9 cellular contexts compared by ENCODE assay signal in the genomic region with DNA sequence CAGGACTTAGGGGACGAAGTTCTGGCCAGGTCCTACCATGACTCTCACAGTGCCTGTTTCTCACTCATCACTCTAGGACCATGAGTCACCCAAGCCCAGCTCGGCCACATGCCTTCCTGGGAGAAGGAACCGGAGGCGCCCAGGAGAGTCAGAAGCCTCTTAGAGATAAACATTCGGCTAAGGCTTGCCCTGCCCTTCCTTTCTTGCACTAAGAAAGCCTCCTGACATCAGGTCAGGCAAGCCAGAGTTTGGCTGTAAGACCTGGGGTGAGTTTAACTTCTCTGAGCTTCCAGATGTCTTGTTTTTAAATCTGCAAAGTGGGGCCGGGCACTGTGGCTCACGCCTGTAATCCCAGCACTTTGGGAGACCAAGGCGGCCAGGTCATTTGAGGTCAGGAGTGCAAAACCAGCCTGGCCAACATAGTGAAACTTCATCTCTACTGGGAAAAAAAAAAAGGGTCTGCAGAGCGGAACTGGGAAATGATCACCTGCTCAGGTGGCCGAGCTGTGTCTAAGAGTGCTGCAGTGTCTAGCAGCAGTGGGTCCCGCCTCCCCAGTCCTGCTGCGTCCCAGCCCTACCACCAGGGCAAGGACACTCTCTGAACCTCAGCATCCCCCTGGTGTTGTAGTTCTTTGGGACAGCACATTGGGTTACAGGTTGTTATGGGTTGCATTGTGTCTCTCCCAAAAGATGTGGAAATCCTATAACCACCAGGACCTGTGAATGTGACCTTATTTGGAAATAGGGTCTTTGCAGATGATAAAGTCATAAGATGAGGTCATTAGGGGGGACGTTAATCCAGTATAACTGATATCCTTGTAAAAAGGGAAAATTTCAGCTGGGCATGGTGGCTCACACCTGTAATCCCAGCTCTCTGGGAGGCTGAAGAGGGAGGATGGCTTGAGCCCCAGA. TPM values are rescaled to one million over a fixed set of nuclear protein-coding genes. Genes with fewer than 3 reads are reported as not detected.
DNase-seq lines count a peak whose midpoint lies in the region; ATAC-seq and TF ChIP-seq lines count a peak whose summit lies in the region.
"Had no signal": no experiment of that assay in that cellular context is flagged by ENCODE, and none has a peak within 500 bp of the region (broad histone marks: within the 10 kb centered on the region; RNA-seq: fewer than 3 reads in every experiment).

No MANE protein-coding gene starts in this region.

- TF ChIP-seq CTCF in OCI-LY7 (conservative IDR thresholded peaks at IDR 0.05; ENCODE audit: low read length) (peak; percentile 37; the same call in 1 of the 2 replicates), endothelial cell (IDR thresholded peaks at IDR 0.05; ENCODE audit: unreplicated experiment) (no peak), GM20000 (IDR thresholded peaks at IDR 0.05; ENCODE audit: extremely low read depth, missing control alignments) (no peak)

- H4K12ac ChIP-seq in trophoblast cell (ENCODE audit: low read depth, low read length): no peak overlapping the region

- no peak overlapping the region for H3K4me3 ChIP-seq in OCI-LY7 (ENCODE audit: low read depth, low read length, poor library complexity, severe bottlenecking)
- no peak overlapping the region for H3K4me3 ChIP-seq in trophoblast cell (ENCODE audit: low read depth, low read length)

- H2BK120ac ChIP-seq in trophoblast cell (ENCODE audit: insufficient read depth, low read length, poor library complexity): no peak overlapping the region

- no peaks in the 10 kb centered on the region for H3K9me3 ChIP-seq in OCI-LY7 (ENCODE audit: low read length)
- peaks cover 7% of the 10 kb centered on the region for H3K9me3 ChIP-seq in trophoblast cell (ENCODE audit: insufficient read depth, low read depth, low read length)

- no peak for ATAC-seq in GM19395 (IDR thresholded peaks at IDR 0.05; ENCODE audit: unreplicated experiment)
- ATAC-seq: stimulated activated effector memory CD8-positive, alpha-beta T cell treated with anti-CD3 and anti-CD28 coated beads, Interleukin-12 subunit alpha, Interleukin-12 subunit beta, amount 100 ng/mL, for 72 hours had no signal

- intact Hi-C loops in OCI-LY7 (cut with micrococcal nuclease; ENCODE audit: unreplicated experiment): loop anchor here (5.0 kb wide), 1 partner anchor 672 kb away; no protein-coding TSS in a partner anchor

- H4K20me1 ChIP-seq in OCI-LY7 (ENCODE audit: insufficient read depth, low read length): 0 out of 2 replicates have a peak, but pooled peaks cover 4% of the 10 kb centered on the region

- H3K27ac ChIP-seq in OCI-LY7 (ENCODE audit: low read depth, low read length, poor library complexity, severe bottlenecking) (no peak overlapping the region), trophoblast cell (ENCODE audit: low read depth, low read length) (no peak overlapping the region), caudate nucleus (ENCODE audit: low read depth, low read length) (no peak overlapping the region)

- H3K4me2 ChIP-seq in OCI-LY7 (ENCODE audit: low read length): no peak overlapping the region
- no peak overlapping the region for H3K4me2 ChIP-seq in trophoblast cell (ENCODE audit: low read length)

- H2BK5ac ChIP-seq in trophoblast cell (ENCODE audit: low read depth, low read length, poor library complexity): no peak overlapping the region

- no CpG with 5 or more reads among the region's 13 CpGs for WGBS in trophoblast cell (ENCODE audit: extremely low coverage, insufficient coverage, insufficient read length)

- peaks cover 9% of the 10 kb centered on the region for H3K27me3 Mint-ChIP-seq in endothelial cell (ENCODE audit: unreplicated experiment)

- H3K79me1 ChIP-seq in trophoblast cell (ENCODE audit: low read length): peaks cover 11% of the 10 kb centered on the region

- H3K27ac Mint-ChIP-seq in endothelial cell (ENCODE audit: unreplicated experiment): no peak overlapping the region
- H3K27ac Mint-ChIP-seq: stimulated activated effector memory CD8-positive, alpha-beta T cell treated with anti-CD3 and anti-CD28 coated beads, Interleukin-12 subunit alpha, Interleukin-12 subunit beta, amount 100 ng/mL, for 72 hours had no signal

- no peaks in the 10 kb centered on the region for H3K27me3 ChIP-seq in trophoblast cell (ENCODE audit: insufficient read depth, low read length)

- no peak overlapping the region for H3K4ac ChIP-seq in trophoblast cell (ENCODE audit: low read depth, low read length)

- H3K79me2 ChIP-seq in OCI-LY7 (ENCODE audit: insufficient read depth, low read depth, low read length): peaks cover 30% of the 10 kb centered on the region
- peaks cover 13% of the 10 kb centered on the region for H3K79me2 ChIP-seq in trophoblast cell (ENCODE audit: control insufficient read depth, insufficient read depth, low read length, poor library complexity)

- H3K9me3 Mint-ChIP-seq in endothelial cell (ENCODE audit: unreplicated experiment): no peaks in the 10 kb centered on the region
- H3K9me3 Mint-ChIP-seq: stimulated activated effector memory CD8-positive, alpha-beta T cell treated with anti-CD3 and anti-CD28 coated beads, Interleukin-12 subunit alpha, Interleukin-12 subunit beta, amount 100 ng/mL, for 72 hours had no signal

- H2AK5ac ChIP-seq in trophoblast cell (ENCODE audit: low read length): no peak overlapping the region

- no peak overlapping the region for H3K14ac ChIP-seq in trophoblast cell (ENCODE audit: low read length)

- H3K36me3 ChIP-seq in OCI-LY7 (ENCODE audit: insufficient read depth, low read length) (peaks cover 10% of the 10 kb centered on the region), trophoblast cell (ENCODE audit: control insufficient read depth in 1 of 2, insufficient read depth in 2 of 2, low read length in 2 of 2) (peaks cover 4 to 5% of the 10 kb centered on the region in 2 experiments)

- H2AFZ ChIP-seq in OCI-LY7 (ENCODE audit: low read length) (0 out of 2 replicates have a peak overlapping the region, but pooled peaks have one; percentile 15), trophoblast cell (ENCODE audit: insufficient read depth, low read length, poor library complexity) (no peak overlapping the region)

- POLR2A ChIA-PET in OCI-LY7 (lab: Charles Lee): no interaction called here

- H3K36me3 Mint-ChIP-seq in endothelial cell (ENCODE audit: low read depth, unreplicated experiment): no peaks in the 10 kb centered on the region

- H3K9ac ChIP-seq in trophoblast cell (ENCODE audit: low read length): no peak overlapping the region

- DNase-seq in NCI-H82 (lab: John Stamatoyannopoulos, UW): peak; percentile 8
- no peak for DNase-seq in NCI-H82 treated with DMSO at 0.1 percent for 48 hours (lab: John Stamatoyannopoulos, UW; ENCODE audit: unreplicated experiment)
- peak; percentile 37 for DNase-seq in OCI-LY7 (ENCODE audit: low spot score)
- DNase-seq in endothelial cell (ENCODE audit: low spot score): no peak
- peak; percentile 88 to 92 for DNase-seq in trophoblast cell
- no peak for DNase-seq in GM20000 (ENCODE audit: low spot score)
- DNase-seq in caudate nucleus (lab: John Stamatoyannopoulos, UW): no peak

- no peak overlapping the region for H3K23ac ChIP-seq in trophoblast cell (ENCODE audit: low read length)

- H3K4me1 ChIP-seq in OCI-LY7 (ENCODE audit: insufficient read depth, low read length, poor library complexity, severe bottlenecking): peaks cover 14% of the 10 kb centered on the region
- H3K4me1 ChIP-seq in trophoblast cell (ENCODE audit: control insufficient read depth in 1 of 2, insufficient read depth in 2 of 2, low read length in 2 of 2): peaks cover 9 to 17% of the 10 kb centered on the region in 2 experiments

- CTCF ChIA-PET in OCI-LY7 (lab: Charles Lee; ENCODE audit: unreplicated experiment): no interaction called here

- H4K91ac ChIP-seq in trophoblast cell (ENCODE audit: low read depth, low read length): no peak overlapping the region

- no peak overlapping the region for H3K18ac ChIP-seq in trophoblast cell (ENCODE audit: low read length)

- no peak overlapping the region for H2BK12ac ChIP-seq in trophoblast cell (ENCODE audit: low read length)

- BruUV-seq in OCI-LY7 (replicated peaks; lab: Mats Ljungman, UMichigan): no TSS peak

- H3K4me3 Mint-ChIP-seq in endothelial cell (ENCODE audit: unreplicated experiment): peak overlapping the region; percentile 59

- no peak overlapping the region for H4K8ac ChIP-seq in trophoblast cell (ENCODE audit: low read depth, low read length)

- no peaks in the 10 kb centered on the region for H3K4me1 Mint-ChIP-seq in endothelial cell (ENCODE audit: unreplicated experiment)

- H3K9me2 ChIP-seq in OCI-LY7 (ENCODE audit: insufficient read depth, low read length): no peaks in the 10 kb centered on the region

RNA-seq across cellular contexts. Expression of a gene that starts 1.8 kb away (rescaled TPM):
- 58.3 and 62.4 TPM in 2 replicates for total RNA-seq in OCI-LY7 (2014; rRNA removed; shearing (Covaris generic))
- 88.8 and 92.6 TPM in 2 replicates for total RNA-seq in OCI-LY7 (2022)
- 47.6 TPM for total RNA-seq in endothelial cell (ENCODE audit: unreplicated experiment)
- 113 and 120 TPM in 2 replicates for polyA plus RNA-seq in trophoblast cell (2013)

Comparison
In these comparisons a context has a peak if more than half of its experiments do, and no peak if none do; other contexts are left out.
1. DNase-seq: peak in NCI-H82 (single experiment), OCI-LY7 (single experiment) and trophoblast cell (2 of 2); none in NCI-H82 treated with DMSO at 0.1 percent for 48 hours (single experiment), endothelial cell (single experiment), GM20000 (single experiment) and caudate nucleus (0 of 61).